14 cellular contexts compared by ENCODE assay signal in the genomic region with DNA sequence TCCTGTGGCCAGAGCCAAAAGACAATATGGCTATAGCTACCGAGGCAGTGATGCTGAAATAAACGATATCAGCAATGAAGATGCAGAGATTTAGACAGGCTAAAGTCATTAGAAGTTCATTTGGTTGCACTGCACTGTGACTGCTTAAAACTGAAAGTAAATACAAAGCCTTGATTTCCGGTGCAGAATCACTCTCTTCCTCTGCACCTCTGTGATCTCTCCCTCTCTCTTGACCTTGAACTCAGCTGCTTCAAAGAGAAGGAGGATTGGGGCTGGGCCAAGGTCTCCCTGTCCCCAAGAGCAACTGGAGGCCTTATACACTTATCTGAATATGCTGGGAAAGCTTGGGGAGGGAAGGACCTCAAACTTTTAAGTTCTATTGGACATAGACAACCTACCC. TPM values are rescaled to one million over a fixed set of nuclear protein-coding genes. Genes with fewer than 3 reads are reported as not detected.
A peak's percentile ranks its signal among the peaks of the same experiment; 100 is the strongest.
DNase-seq lines count a peak whose midpoint lies in the region; ATAC-seq lines count a peak whose summit lies in the region.
"Had no signal": no experiment of that assay in that cellular context is flagged by ENCODE, and none has a peak within 500 bp of the region (broad histone marks: within the 10 kb centered on the region; RNA-seq: fewer than 3 reads in every experiment).

No MANE protein-coding gene starts in this region.

- H3K36me3 Mint-ChIP-seq in naive thymus-derived CD4-positive, alpha-beta T cell: no peaks in the 10 kb centered on the region

- no peaks in the 10 kb centered on the region for H3K9me3 ChIP-seq in GM23248 (ENCODE audit: low read depth)
- H3K9me3 ChIP-seq in naive thymus-derived CD4-positive, alpha-beta T cell (ENCODE audit: control insufficient read depth in 2 of 3, low read length in 3 of 3): no peaks in the 10 kb centered on the region
- H3K9me3 ChIP-seq: colonic mucosa had no signal

- no peaks in the 10 kb centered on the region for H3K27me3 ChIP-seq in GM23248 (replicated peaks; ENCODE audit: insufficient read depth)
- no peaks in the 10 kb centered on the region for H3K27me3 ChIP-seq in naive thymus-derived CD4-positive, alpha-beta T cell (ENCODE audit: control insufficient read depth in 2 of 2, insufficient read depth in 2 of 2, low read length in 2 of 2)
- H3K27me3 ChIP-seq: colonic mucosa had no signal

- intact Hi-C loops in naive thymus-derived CD4-positive, alpha-beta T cell (cut with micrococcal nuclease): loop anchor here in 1 of 2 donors (10.0 kb wide), 1 partner anchor 308 kb away; the partner anchor contains the start of gene AKIRIN2
- intact Hi-C loops in posterior cingulate gyrus (cut with DNase I): no loop called here

- peaks cover 0 to 4% (median 0%) of the 10 kb centered on the region in 5 donors for H3K27me3 Mint-ChIP-seq in naive thymus-derived CD4-positive, alpha-beta T cell

- no peak overlapping the region for H3K9ac ChIP-seq in GM23248

- no peaks in the 10 kb centered on the region for H3K36me3 ChIP-seq in GM23248 (ENCODE audit: low read depth)
- H3K36me3 ChIP-seq in naive thymus-derived CD4-positive, alpha-beta T cell (ENCODE audit: control insufficient read depth in 2 of 3, insufficient read depth in 3 of 3, low read length in 3 of 3): no peaks in the 10 kb centered on the region
- H3K36me3 ChIP-seq: colonic mucosa had no signal

- no peaks in the 10 kb centered on the region for H3F3A ChIP-seq in GM23248 (ENCODE audit: insufficient read depth)

- H3K27ac ChIP-seq in GM23248: no peak overlapping the region
- peak overlapping the region; percentile 61 for H3K27ac ChIP-seq in naive thymus-derived CD4-positive, alpha-beta T cell (ENCODE audit: low read depth, low read length)
- H3K27ac ChIP-seq: colonic mucosa had no signal

- no peaks in the 10 kb centered on the region for H3K4me1 ChIP-seq in GM23248 (ENCODE audit: insufficient read depth)
- H3K4me1 ChIP-seq in naive thymus-derived CD4-positive, alpha-beta T cell (ENCODE audit: control insufficient read depth in 2 of 2, insufficient read depth in 2 of 2, low read length in 2 of 2): peaks cover 11 to 15% of the 10 kb centered on the region in 2 donors
- H3K4me1 ChIP-seq: colonic mucosa had no signal

- H3K4me2 ChIP-seq in GM23248 (ENCODE audit: unreplicated experiment): peak overlapping the region; percentile 20

- peaks cover 12 to 23% (median 19%) of the 10 kb centered on the region in 7 donors for H3K4me1 Mint-ChIP-seq in naive thymus-derived CD4-positive, alpha-beta T cell

- H3K27ac Mint-ChIP-seq in naive thymus-derived CD4-positive, alpha-beta T cell: peak overlapping the region; percentile 11 to 96 (median 91)

- POLR2A ChIA-PET in naive thymus-derived CD4-positive, alpha-beta T cell (lab: Charles Lee): no interaction called here

- H3K4me3 ChIP-seq in GM23248: no peak overlapping the region
- H3K4me3 ChIP-seq in naive thymus-derived CD4-positive, alpha-beta T cell (ENCODE audit: low read length): peak overlapping the region; percentile 1
- H3K4me3 ChIP-seq: colonic mucosa had no signal

- peak overlapping the region; percentile 45; the same call in 1 of the 2 replicates for H2AFZ ChIP-seq in GM23248

- peak; percentile 80 for ATAC-seq in naive thymus-derived CD4-positive, alpha-beta T cell
- ATAC-seq in GM18858 (IDR thresholded peaks at IDR 0.05; ENCODE audit: unreplicated experiment): no peak
- ATAC-seq in HG03039 (IDR thresholded peaks at IDR 0.05; ENCODE audit: unreplicated experiment): no peak
- ATAC-seq: Panc1 had no signal

- peak; percentile 16 for DNase-seq in NCI-H510A treated with DMSO at 0.1 percent for 48 hours (lab: John Stamatoyannopoulos, UW)
- DNase-seq in NCI-H510A (lab: John Stamatoyannopoulos, UW): no peak
- no peak for DNase-seq in GM23248
- peak; percentile 22 for DNase-seq in RPMI8226
- DNase-seq in naive thymus-derived CD4-positive, alpha-beta T cell: peak in 6 of 9 donors; percentile 8 to 48 (median 38)
- DNase-seq in posterior cingulate gyrus: no peak
- DNase-seq: colonic mucosa, hypothalamus had no signal

- CTCF ChIA-PET in naive thymus-derived CD4-positive, alpha-beta T cell (lab: Charles Lee): no interaction called here

- no peaks in the 10 kb centered on the region for H4K20me1 ChIP-seq in GM23248 (ENCODE audit: insufficient read depth)

- 22 to 23% methylated on average over 3 of the region's 3 CpGs for WGBS in GM23248 (ENCODE audit: low coverage in 1 of 2, low lambda C conversion rate in 2 of 2, missing lambda C conversion rate in 2 of 2), 2 experiments

- H3K4me3 Mint-ChIP-seq in naive thymus-derived CD4-positive, alpha-beta T cell: peak overlapping the region; percentile 30 to 77 (median 58)

- H3K9me2 ChIP-seq in GM23248 (ENCODE audit: insufficient read depth): peaks cover 3% of the 10 kb centered on the region; the same call in 1 of the 2 replicates

- in situ Hi-C loops in GM23248 (cut with MboI): no loop called here

- H3K9me3 Mint-ChIP-seq in naive thymus-derived CD4-positive, alpha-beta T cell: peaks cover 0 to 8% (median 0%) of the 10 kb centered on the region in 11 donors

- no peaks in the 10 kb centered on the region for H3K79me2 ChIP-seq in GM23248 (ENCODE audit: insufficient read depth)

RNA-seq across cellular contexts. Expression of gene SPACA1, which starts 34.6 kb away (rescaled TPM):
- not detected in 2 replicates for total RNA-seq in GM23248 (2014; rRNA removed; shearing (Covaris generic))
- polyA plus RNA-seq in GM23248 (2016; fragmentation: Nextera tagmentation; extraction: Ambion mirVana): not detected in 2 replicates
- not detected for total RNA-seq in naive thymus-derived CD4-positive, alpha-beta T cell
- polyA plus RNA-seq in naive thymus-derived CD4-positive, alpha-beta T cell: not detected
- total RNA-seq: activated CD8-positive, alpha-beta memory T cell treated with anti-CD3 and anti-CD28 coated beads for 36 hours; colonic mucosa; urinary bladder had no signal
- polyA plus RNA-seq: neural cell, urinary bladder had no signal

Comparison
In these comparisons a context has a peak if more than half of its experiments do, and no peak if none do; other contexts are left out.
1. DNase-seq: peak in NCI-H510A treated with DMSO at 0.1 percent for 48 hours (single experiment), RPMI8226 (single experiment) and naive thymus-derived CD4-positive, alpha-beta T cell (6 of 9); none in NCI-H510A (single experiment), GM23248 (single experiment) and posterior cingulate gyrus (0 of 10).